ENCODE assay signal across 15 cellular contexts in genomic region chr3:159186581-159186980, GRCh38.
DNase-seq lines count a peak whose midpoint lies in the region; ATAC-seq, FAIRE-seq and TF ChIP-seq lines count a peak whose summit lies in the region.
"Had no signal": no experiment of that assay in that cellular context is flagged by ENCODE, and none has a peak within 500 bp of the region (broad histone marks: within the 10 kb centered on the region; RNA-seq: fewer than 3 reads in every experiment).

No MANE protein-coding gene starts in this region.

- H3K27me3 ChIP-seq in BLaER1 treated with 17β-estradiol and CSF1 and Interleukin-3, amounts not matched to agents 10 nM and 100 nM = no peaks in the 10 kb centered on the region
- H3K27me3 ChIP-seq: cardiac muscle cell, upper lobe of right lung had no signal

- no peaks in the 10 kb centered on the region for H4K20me1 ChIP-seq in BLaER1 treated with 17β-estradiol and CSF1 and Interleukin-3, amounts not matched to agents 10 nM and 100 nM

- intact Hi-C loops in sciatic nerve (cut with DNase I) = no loop called here

- TF ChIP-seq CTCF in foreskin fibroblast (IDR thresholded peaks at IDR 0.05; ENCODE audit: low read depth, low read length) = no peak

- FAIRE-seq in GM19239 (lab: Jason Lieb, UNC) = peak; percentile 39
- no peak for FAIRE-seq in HTR-8/SVneo (lab: Jason Lieb, UNC)

- peak overlapping the region in 3 of 11 experiments; percentile 12 to 65 (median 37); a peak in 3 of 22 replicates for H3K27ac ChIP-seq in BLaER1 treated with 17β-estradiol and CSF1 and Interleukin-3, amounts not matched to agents 10 nM and 100 nM
- H3K27ac ChIP-seq: cardiac muscle cell, upper lobe of right lung had no signal

- no peak overlapping the region for H3K4me3 ChIP-seq in BLaER1 treated with 17β-estradiol and CSF1 and Interleukin-3, amounts not matched to agents 10 nM and 100 nM
- no peak overlapping the region for H3K4me3 ChIP-seq in foreskin fibroblast (ENCODE audit: low read depth in 1 of 2, low read length in 2 of 2)
- H3K4me3 ChIP-seq: cardiac muscle cell, upper lobe of right lung had no signal

- H3K4me1 ChIP-seq in BLaER1 treated with 17β-estradiol and CSF1 and Interleukin-3, amounts not matched to agents 10 nM and 100 nM = peaks cover 7 to 56% (median 16%) of the 10 kb centered on the region in 10 experiments; a peak in 16 of 20 replicates
- H3K4me1 ChIP-seq: upper lobe of right lung had no signal

- no peaks in the 10 kb centered on the region for H3K36me3 ChIP-seq in BLaER1 treated with 17β-estradiol and CSF1 and Interleukin-3, amounts not matched to agents 10 nM and 100 nM
- H3K36me3 ChIP-seq: cardiac muscle cell, upper lobe of right lung had no signal

- peak overlapping the region in 10 of 11 experiments; percentile 6 to 85 (median 34); a peak in 16 of 22 replicates for H3K4me2 ChIP-seq in BLaER1 treated with 17β-estradiol and CSF1 and Interleukin-3, amounts not matched to agents 10 nM and 100 nM

- 0 out of 22 replicates have a peak, but pooled peaks cover 0 to 7% (median 0%) of the 10 kb centered on the region in 11 experiments for H3K9me3 ChIP-seq in BLaER1 treated with 17β-estradiol and CSF1 and Interleukin-3, amounts not matched to agents 10 nM and 100 nM (replicated peaks in 1 of 11)
- H3K9me3 ChIP-seq: upper lobe of right lung had no signal

- DNase-seq in GM19239 (ENCODE audit: insufficient read length, low spot score) (peak; percentile 7), sciatic nerve (ENCODE audit: low spot score) (no peak), foreskin fibroblast (no peak), HTR-8/SVneo (ENCODE audit: insufficient read length, low spot score) (no peak)
- DNase-seq in activated CD8-positive, alpha-beta memory T cell treated with anti-CD3 and anti-CD28 coated beads for 24 hours = no peak
- DNase-seq: DMS53, IMR-90, NCI-H2081, SHP77, upper lobe of right lung had no signal

- H3K9ac ChIP-seq in BLaER1 treated with 17β-estradiol and CSF1 and Interleukin-3, amounts not matched to agents 10 nM and 100 nM = no peak overlapping the region

- peak; percentile 43 for ATAC-seq in HG02623 (IDR thresholded peaks at IDR 0.05; ENCODE audit: unreplicated experiment)
- peak; percentile 73 for ATAC-seq in HG03439 (IDR thresholded peaks at IDR 0.05; ENCODE audit: unreplicated experiment)
- no peak for ATAC-seq in sciatic nerve
- ATAC-seq: WTC11 had no signal
